ENCODE assay signal across 10 cellular contexts in genomic region chrX:13022926-13023325, GRCh38. TPM values are rescaled to one million over a fixed set of nuclear protein-coding genes. Genes with fewer than 3 reads are reported as not detected.
DNase-seq lines count a peak whose midpoint lies in the region; ATAC-seq and TF ChIP-seq lines count a peak whose summit lies in the region.
"Had no signal": no experiment of that assay in that cellular context is flagged by ENCODE, and none has a peak within 500 bp of the region (broad histone marks: within the 10 kb centered on the region; RNA-seq: fewer than 3 reads in every experiment).

No MANE protein-coding gene starts in this region.

- H3K36me3 Mint-ChIP-seq in memory B cell, result peaks cover 2% of the 10 kb centered on the region

- H3K4me1 Mint-ChIP-seq in memory B cell, result peaks cover 16% of the 10 kb centered on the region

- H3K36me3 ChIP-seq in WERI-Rb-1 (no peaks in the 10 kb centered on the region), vagina (no peaks in the 10 kb centered on the region), suprapubic skin (no peaks in the 10 kb centered on the region)
- H3K36me3 ChIP-seq: SJCRH30 had no signal

- no peaks in the 10 kb centered on the region for H3K27me3 Mint-ChIP-seq in memory B cell

- H3K9me3 Mint-ChIP-seq in memory B cell, result no peaks in the 10 kb centered on the region

- TF ChIP-seq CTCF in WERI-Rb-1 (IDR thresholded peaks at IDR 0.05; ENCODE audit: low read depth, low read length) (no peak), vagina (IDR thresholded peaks at IDR 0.05) (no peak), suprapubic skin (IDR thresholded peaks at IDR 0.05) (no peak)

- peak overlapping the region; percentile 58 for H3K27ac Mint-ChIP-seq in memory B cell

- WGBS in suprapubic skin, result 57% methylated on average over 2 of the region's 2 CpGs

- H3K4me1 ChIP-seq in vagina, result no peaks in the 10 kb centered on the region
- no peaks in the 10 kb centered on the region for H3K4me1 ChIP-seq in suprapubic skin

- DNase-seq in memory B cell (ENCODE audit: low spot score in 2 of 2) (peak in 1 of 2 donors; percentile 16), WERI-Rb-1 (no peak), vagina (ENCODE audit: extremely low spot score in 2 of 2) (no peak), suprapubic skin (ENCODE audit: low spot score in 2 of 2) (no peak)
- DNase-seq: left cardiac atrium, NCI-H2107, SJCRH30 had no signal

- no peak for TF ChIP-seq POLR2A in vagina (IDR thresholded peaks at IDR 0.05)
- no peak for TF ChIP-seq POLR2A in suprapubic skin (IDR thresholded peaks at IDR 0.05)

- peak; percentile 90 for ATAC-seq in GM18508 (IDR thresholded peaks at IDR 0.05; ENCODE audit: insufficient read depth, unreplicated experiment)
- ATAC-seq in GM21576 (IDR thresholded peaks at IDR 0.05; ENCODE audit: unreplicated experiment), result peak; percentile 82
- peak; percentile 53 for ATAC-seq in HG03521 (IDR thresholded peaks at IDR 0.05; ENCODE audit: unreplicated experiment)
- ATAC-seq in memory B cell (ENCODE audit: low read depth), result peak; percentile 95
- ATAC-seq: left cardiac atrium had no signal

- TF ChIP-seq EP300 in suprapubic skin (IDR thresholded peaks at IDR 0.05), result no peak

- H3K27me3 ChIP-seq in WERI-Rb-1 (ENCODE audit: insufficient read depth, low read depth, severe bottlenecking) (no peaks in the 10 kb centered on the region), vagina (no peaks in the 10 kb centered on the region), suprapubic skin (no peaks in the 10 kb centered on the region)
- H3K27me3 ChIP-seq: SJCRH30 had no signal

- no peak overlapping the region for H3K4me3 Mint-ChIP-seq in memory B cell

- H3K9me3 ChIP-seq in WERI-Rb-1 (ENCODE audit: severe bottlenecking), result no peaks in the 10 kb centered on the region
- H3K9me3 ChIP-seq in vagina, result no peaks in the 10 kb centered on the region
- H3K9me3 ChIP-seq in suprapubic skin, result no peaks in the 10 kb centered on the region
- H3K9me3 ChIP-seq: SJCRH30 had no signal

- intact Hi-C loops in vagina (cut with DNase I), result no loop called here

- no peak overlapping the region for H3K4me3 ChIP-seq in WERI-Rb-1 (ENCODE audit: low read depth, low read length)
- H3K4me3 ChIP-seq in vagina, result no peak overlapping the region
- no peak overlapping the region for H3K4me3 ChIP-seq in suprapubic skin
- H3K4me3 ChIP-seq: SJCRH30 had no signal

- no peak overlapping the region for H3K27ac ChIP-seq in WERI-Rb-1
- no peak overlapping the region for H3K27ac ChIP-seq in vagina
- H3K27ac ChIP-seq in suprapubic skin, result no peak overlapping the region
- H3K27ac ChIP-seq: SJCRH30 had no signal

RNA-seq across cellular contexts. Expression of gene FAM9C, which starts 21.5 kb away (rescaled TPM):
- total RNA-seq in vagina, result not detected
- not detected for total RNA-seq in suprapubic skin
- total RNA-seq: left cardiac atrium had no signal

RNA-seq across cellular contexts. Expression of gene TMSB4X, which starts 48.0 kb away (rescaled TPM):
- total RNA-seq in vagina (3,119 TPM), suprapubic skin (1,000 to 10,000 TPM in 3 of 4 donors, 100 to 1,000 TPM in 1; 880 to 1,466 (median 1,228) TPM)
